ENCODE assay signal across 24 cellular contexts in genomic region chr20:50141018-50141675, GRCh38. TPM values are rescaled to one million over a fixed set of nuclear protein-coding genes. Genes with fewer than 3 reads are reported as not detected.
DNase-seq lines count a peak whose midpoint lies in the region; ATAC-seq, FAIRE-seq and TF ChIP-seq lines count a peak whose summit lies in the region.
"Had no signal": no experiment of that assay in that cellular context is flagged by ENCODE, and none has a peak within 500 bp of the region (broad histone marks: within the 10 kb centered on the region; RNA-seq: fewer than 3 reads in every experiment).

No MANE protein-coding gene starts in this region.

- H3K4me1 ChIP-seq in breast epithelium (peaks cover 3 to 12% of the 10 kb centered on the region in 2 donors), mesenchymal stem cell (ENCODE audit: control insufficient read depth, insufficient read depth, low read depth, low read length) (peaks cover 45% of the 10 kb centered on the region), upper lobe of right lung (peaks cover 33% of the 10 kb centered on the region)

- H4K91ac ChIP-seq in mesenchymal stem cell (ENCODE audit: low read length) = no peak overlapping the region

- no peak overlapping the region for H3K4me2 ChIP-seq in mesenchymal stem cell (ENCODE audit: low read length, poor library complexity, severe bottlenecking)

- intact Hi-C loops in MCF 10A (cut with micrococcal nuclease) = no loop called here
- intact Hi-C loops in breast epithelium (cut with DNase I; ENCODE audit: low total_unique reads) = no loop called here
- intact Hi-C loops in upper lobe of right lung (cut with DNase I) = no loop called here

- H2BK12ac ChIP-seq in mesenchymal stem cell (ENCODE audit: low read length in 2 of 2) = no peak overlapping the region

- H3K27ac ChIP-seq in breast epithelium (peak overlapping the region in 1 of 2 donors; percentile 1), mesenchymal stem cell (ENCODE audit: low read length, poor library complexity, severe bottlenecking) (no peak overlapping the region), upper lobe of right lung (peak overlapping the region; percentile 9), coronary artery (no peak overlapping the region)

- no peak for ATAC-seq in upper lobe of right lung
- ATAC-seq in GM21526 (IDR thresholded peaks at IDR 0.05; ENCODE audit: low FRiP score, unreplicated experiment) = no peak
- ATAC-seq: natural killer cell treated with Interleukin-12 subunit alpha and Interleukin-12 subunit beta and Interleukin-15 and Interleukin-18, amount 100 ng/mL, for 72 hours; T-cell had no signal

- H3K27me3 Mint-ChIP-seq in MCF 10A (ENCODE audit: insufficient read depth, unreplicated experiment) = no peaks in the 10 kb centered on the region
- H3K27me3 Mint-ChIP-seq: activated naive CD4-positive, alpha-beta T cell treated with anti-CD3 and anti-CD28 coated beads, Interleukin-2, amount 10 ng/mL, durations not matched to agents 7 days and 5 days; brain; memory B cell; natural killer cell treated with Interleukin-12 subunit alpha and Interleukin-12 subunit beta and Interleukin-15 and Interleukin-18, amount 100 ng/mL, for 72 hours; progenitor cell of endocrine pancreas; T-cell had no signal

- H2BK15ac ChIP-seq in mesenchymal stem cell (ENCODE audit: low read depth, poor library complexity, severe bottlenecking) = no peak overlapping the region

- DNase-seq in MCF 10A (ENCODE audit: unreplicated experiment) = peak; percentile 47
- no peak for DNase-seq in breast epithelium (ENCODE audit: low spot score in 2 of 2)
- peak; percentile 76 for DNase-seq in bronchial epithelial cell (ENCODE audit: low read depth)
- DNase-seq in mesenchymal stem cell = no peak
- DNase-seq in upper lobe of right lung = no peak
- no peak for DNase-seq in stimulated activated CD4-positive, alpha-beta T cell treated with anti-CD3 and anti-CD28 coated beads, Interleukin-12 subunit alpha, Interleukin-12 subunit beta, amount 100 ng/mL, for 4 hours
- no peak for DNase-seq in coronary artery (ENCODE audit: low spot score)
- DNase-seq: ACHN; activated CD4-positive, alpha-beta T cell treated with anti-CD3 and anti-CD28 coated beads, Interleukin-2, amount 50 U/mL, for 48 hours; activated naive CD4-positive, alpha-beta T cell treated with anti-CD3 and anti-CD28 coated beads, Interleukin-2, amount 10 ng/mL, durations not matched to agents 7 days and 5 days; activated T-cell treated with anti-CD3 and anti-CD28 coated beads for 4 hours; heart right ventricle; immature natural killer cell; MV-4-11; NCI-H1930; NCI-H446 treated with DMSO at 0.1 percent for 48 hours; small intestine; stimulated activated CD4-positive, alpha-beta T cell treated with anti-CD3 and anti-CD28 coated beads, Interleukin-4, amount 100 ng/mL, for 4 hours; T-cell had no signal

- no peak overlapping the region for H3K14ac ChIP-seq in mesenchymal stem cell (ENCODE audit: low read length in 2 of 2)

- H3K4me3 ChIP-seq in breast epithelium = no peak overlapping the region
- no peak overlapping the region for H3K4me3 ChIP-seq in bronchial epithelial cell (ENCODE audit: low read depth, low read length)
- H3K4me3 ChIP-seq in mesenchymal stem cell (ENCODE audit: insufficient read depth in 1 of 2, low read depth in 1 of 2, low read length in 2 of 2) = no peak overlapping the region
- H3K4me3 ChIP-seq in upper lobe of right lung = no peak overlapping the region
- H3K4me3 ChIP-seq in coronary artery = no peak overlapping the region
- H3K4me3 ChIP-seq: heart right ventricle had no signal

- H3K27ac Mint-ChIP-seq in MCF 10A (ENCODE audit: low read depth, unreplicated experiment) = peak overlapping the region; percentile 93
- H3K27ac Mint-ChIP-seq: memory B cell, progenitor cell of endocrine pancreas, T-cell had no signal

- TF ChIP-seq POLR2A in breast epithelium (IDR thresholded peaks at IDR 0.05) = no peak

- 92% methylated on average over 5 of the region's 6 CpGs for WGBS in mesenchymal stem cell

- no peak overlapping the region for H3K9ac ChIP-seq in mesenchymal stem cell (ENCODE audit: low read length)

- no peak overlapping the region for H2AFZ ChIP-seq in mesenchymal stem cell (ENCODE audit: low read depth, low read length)

- H3K79me1 ChIP-seq in mesenchymal stem cell (replicated peaks; ENCODE audit: low read length, poor library complexity, severe bottlenecking) = peaks cover 33% of the 10 kb centered on the region

- H3K36me3 Mint-ChIP-seq in MCF 10A (ENCODE audit: insufficient read depth, unreplicated experiment) = peaks cover 50% of the 10 kb centered on the region

- H3K27me3 ChIP-seq in breast epithelium (no peaks in the 10 kb centered on the region), bronchial epithelial cell (ENCODE audit: control insufficient read depth, insufficient read depth, low read length) (no peaks in the 10 kb centered on the region), mesenchymal stem cell (ENCODE audit: control insufficient read depth in 1 of 2, insufficient read depth in 1 of 2, low read length in 2 of 2) (no peaks in the 10 kb centered on the region), upper lobe of right lung (no peaks in the 10 kb centered on the region)
- H3K27me3 ChIP-seq: heart right ventricle had no signal

- no peaks in the 10 kb centered on the region for H3K9me3 ChIP-seq in breast epithelium
- no peaks in the 10 kb centered on the region for H3K9me3 ChIP-seq in mesenchymal stem cell (ENCODE audit: control insufficient read depth, low read length)
- H3K9me3 ChIP-seq in upper lobe of right lung = no peaks in the 10 kb centered on the region
- H3K9me3 ChIP-seq: heart right ventricle had no signal

- H2BK5ac ChIP-seq in mesenchymal stem cell (ENCODE audit: low read depth, low read length, poor library complexity, severe bottlenecking) = no peak overlapping the region

- H3K4me3 Mint-ChIP-seq in MCF 10A (ENCODE audit: unreplicated experiment) = no peak overlapping the region
- H3K4me3 Mint-ChIP-seq: activated naive CD4-positive, alpha-beta T cell treated with anti-CD3 and anti-CD28 coated beads, Interleukin-2, amount 10 ng/mL, durations not matched to agents 7 days and 5 days; brain; immature natural killer cell; memory B cell; natural killer cell treated with Interleukin-12 subunit alpha and Interleukin-12 subunit beta and Interleukin-15 and Interleukin-18, amount 100 ng/mL, for 72 hours; T-cell had no signal

- peaks cover 49% of the 10 kb centered on the region for H3K4me1 Mint-ChIP-seq in MCF 10A (ENCODE audit: insufficient read depth, unreplicated experiment)

- FAIRE-seq in bronchial epithelial cell (lab: Jason Lieb, UNC) = no peak
- FAIRE-seq: small intestine had no signal

- peak overlapping the region in 1 of 2 experiments; percentile 14 for H3K18ac ChIP-seq in mesenchymal stem cell (ENCODE audit: low read depth in 1 of 2, low read length in 2 of 2)

- CTCF ChIA-PET in MCF 10A (lab: Yijun Ruan, JAX) = interaction anchor here (0.5 to 9.5 kb wide), 8 partner anchors 9 to 441 kb away, joined by 3 to 129 read pairs (median 4); partner anchors contain the start of gene PEDS1

- TF ChIP-seq CTCF in MCF 10A (IDR thresholded peaks at IDR 0.05; ENCODE audit: unreplicated experiment) (no peak), breast epithelium (IDR thresholded peaks at IDR 0.05) (no peak), bronchial epithelial cell (IDR thresholded peaks at IDR 0.05; ENCODE audit: insufficient read depth, low read length, severe bottlenecking) (no peak), upper lobe of right lung (IDR thresholded peaks at IDR 0.05) (no peak), coronary artery (IDR thresholded peaks at IDR 0.05) (no peak)

- BruUV-seq in MCF 10A (replicated peaks; lab: Mats Ljungman, UMichigan) = no TSS peak

- no peaks in the 10 kb centered on the region for H3K9me3 Mint-ChIP-seq in MCF 10A (ENCODE audit: unreplicated experiment)
- H3K9me3 Mint-ChIP-seq: activated naive CD4-positive, alpha-beta T cell treated with anti-CD3 and anti-CD28 coated beads, Interleukin-2, amount 10 ng/mL, durations not matched to agents 7 days and 5 days; immature natural killer cell; memory B cell; natural killer cell treated with Interleukin-12 subunit alpha and Interleukin-12 subunit beta and Interleukin-15 and Interleukin-18, amount 100 ng/mL, for 72 hours; T-cell had no signal

- H3K36me3 ChIP-seq in breast epithelium (no peaks in the 10 kb centered on the region), bronchial epithelial cell (ENCODE audit: control insufficient read depth, insufficient read depth, low read length) (peaks cover 29% of the 10 kb centered on the region), mesenchymal stem cell (ENCODE audit: control insufficient read depth in 1 of 2, insufficient read depth in 2 of 2, low read depth in 1 of 2, low read length in 2 of 2) (peaks cover 47 to 57% of the 10 kb centered on the region in 2 experiments), upper lobe of right lung (peaks cover 39% of the 10 kb centered on the region)

- no peak overlapping the region for H4K8ac ChIP-seq in mesenchymal stem cell (ENCODE audit: low read length)

- POLR2A ChIA-PET in MCF 10A (lab: Yijun Ruan, JAX) = interaction anchor here (0.7 to 19.2 kb wide), 8 partner anchors 12 to 48 kb away, joined by 4 to 386 read pairs (median 10); partner anchors contain the start of genes PEDS1 and UBE2V1

- no peak overlapping the region for H3K4ac ChIP-seq in mesenchymal stem cell (ENCODE audit: low read depth in 1 of 2, low read length in 2 of 2)

- peak overlapping the region; percentile 18 for H2AK5ac ChIP-seq in mesenchymal stem cell (ENCODE audit: low read length, severe bottlenecking)

- H3K23ac ChIP-seq in mesenchymal stem cell (ENCODE audit: low read length in 2 of 2) = no peak overlapping the region

- no peak overlapping the region for H2BK120ac ChIP-seq in mesenchymal stem cell (ENCODE audit: low read depth, low read length)

RNA-seq across cellular contexts. Expression of gene PEDS1, which starts 12.4 kb away (rescaled TPM):
- total RNA-seq in MCF 10A (2022) (26.0 and 30.5 TPM in 2 replicates), breast epithelium (10 to 100 TPM; 12.9 to 29.4 (median 18.0) TPM), bronchial epithelial cell (9.7 and 16.9 TPM in 2 replicates), upper lobe of right lung (31.3 TPM)
- 59.1 TPM for polyA plus RNA-seq in mesenchymal stem cell (2013, experiment 1 of 2)
- 58.4 TPM for polyA plus RNA-seq in mesenchymal stem cell (2013, experiment 2 of 2)

RNA-seq across cellular contexts. Expression of gene UBE2V1, which starts 28.2 kb away (rescaled TPM):
- total RNA-seq in MCF 10A (2022) = 99.5 and 110 TPM in 2 replicates
- total RNA-seq in breast epithelium = 10 to 100 TPM; 63.8 to 81.6 (median 79.9) TPM
- 18.4 and 30.2 TPM in 2 replicates for total RNA-seq in bronchial epithelial cell
- polyA plus RNA-seq in mesenchymal stem cell (2013, experiment 1 of 2) = 292 TPM
- 286 TPM for polyA plus RNA-seq in mesenchymal stem cell (2013, experiment 2 of 2)
- total RNA-seq in upper lobe of right lung = 83.2 TPM

RNA-seq across cellular contexts. Expression of gene CEBPB, which starts 49.5 kb away (rescaled TPM):
- total RNA-seq in MCF 10A (2022) (221 and 226 TPM in 2 replicates), breast epithelium (100 to 1,000 TPM; 137 to 177 (median 149) TPM), bronchial epithelial cell (71.3 and 118 TPM in 2 replicates), upper lobe of right lung (271 TPM)
- polyA plus RNA-seq in mesenchymal stem cell (2013, experiment 1 of 2) = 130 TPM
- polyA plus RNA-seq in mesenchymal stem cell (2013, experiment 2 of 2) = 131 TPM

Comparison
In these comparisons a context has a peak if more than half of its experiments do, and no peak if none do; other contexts are left out.
1. DNase-seq: peak in MCF 10A (single experiment) and bronchial epithelial cell (single experiment); none in breast epithelium (0 of 2), mesenchymal stem cell (single experiment), upper lobe of right lung (single experiment), stimulated activated CD4-positive, alpha-beta T cell treated with anti-CD3 and anti-CD28 coated beads, Interleukin-12 subunit alpha, Interleukin-12 subunit beta, amount 100 ng/mL, for 4 hours (single experiment) and coronary artery (single experiment).